34 cellular contexts compared by ENCODE assay signal in the genomic region with DNA sequence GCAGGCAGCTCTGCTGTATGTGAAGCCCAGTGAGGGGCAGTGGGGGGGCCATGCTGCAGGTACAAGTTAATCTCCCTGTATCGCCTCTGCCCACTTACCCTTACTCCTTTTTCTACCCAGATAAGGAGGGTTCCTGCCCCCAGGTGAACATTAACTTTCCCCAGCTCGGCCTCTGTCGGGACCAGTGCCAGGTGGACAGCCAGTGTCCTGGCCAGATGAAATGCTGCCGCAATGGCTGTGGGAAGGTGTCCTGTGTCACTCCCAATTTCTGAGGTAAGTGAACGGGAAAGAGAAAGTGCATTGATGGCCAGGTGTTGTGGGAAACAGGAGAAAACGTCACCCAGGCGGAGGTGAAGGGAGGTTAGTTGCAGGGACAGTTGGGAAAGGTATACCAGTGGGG. TPM values are rescaled to one million over a fixed set of nuclear protein-coding genes. Genes with fewer than 3 reads are reported as not detected.
"Had no signal": no experiment of that assay in that cellular context is flagged by ENCODE, and none has a peak within 500 bp of the region (broad histone marks: within the 10 kb centered on the region; RNA-seq: fewer than 3 reads in every experiment).

No MANE protein-coding gene starts in this region.

- H3K36me3 ChIP-seq: adrenal gland, esophagus muscularis mucosa, gastrocnemius medialis had no signal

- H3K4me3 ChIP-seq: adrenal gland, body of pancreas, esophagus muscularis mucosa, gastrocnemius medialis had no signal

- H3K9me3 ChIP-seq: adrenal gland, body of pancreas, esophagus muscularis mucosa, gastrocnemius medialis had no signal

- DNase-seq: activated CD4-positive, alpha-beta memory T cell treated with anti-CD3 and anti-CD28 coated beads for 36 hours; activated CD4-positive, alpha-beta T cell treated with anti-CD3 and anti-CD28 coated beads for 36 hours; activated CD4-positive, alpha-beta T cell treated with anti-CD3 and anti-CD28 coated beads, Interleukin-2, amount 10 ng/mL, durations not matched to agents 24 days and 14 days; activated CD4-positive, CD25-positive, alpha-beta regulatory T cell; activated CD4-positive, CD25-positive, alpha-beta regulatory T cell treated with anti-CD3 and anti-CD28 coated beads, Interleukin-2, amount 50 U/mL, for 72 hours; activated CD8-positive, alpha-beta memory T cell treated with anti-CD3 and anti-CD28 coated beads, Interleukin-2, amount 10 ng/mL, durations not matched to agents 7 days and 5 days; activated CD8-positive, alpha-beta memory T cell treated with anti-CD3 and anti-CD28 coated beads, Interleukin-2, amount 50 U/mL, for 4 hours; activated CD8-positive, alpha-beta T cell treated with anti-CD3 and anti-CD28 coated beads, Interleukin-2, amount 10 ng/mL, durations not matched to agents 7 days and 5 days; activated effector memory CD4-positive, alpha-beta T cell treated with anti-CD3 and anti-CD28 coated beads, Interleukin-2, amount 50 U/mL, for 16 hours; activated naive CD4-positive, alpha-beta T cell treated with anti-CD3 and anti-CD28 coated beads for 36 hours; activated naive CD8-positive, alpha-beta T cell treated with anti-CD3 and anti-CD28 coated beads for 36 hours; activated naive CD8-positive, alpha-beta T cell treated with anti-CD3 and anti-CD28 coated beads, Interleukin-2, amount 50 U/mL, for 24 hours; activated T-cell treated with anti-CD3 and anti-CD28 coated beads, Interleukin-2, amount 50 U/mL, for 1 hour; activated T-cell treated with anti-CD3 and anti-CD28 coated beads, Interleukin-2, amount 50 U/mL, for 48 hours; adrenal gland; amygdala; aorta; caudate nucleus; cortex of kidney; dermis blood vessel endothelial cell; effector CD4-positive, alpha-beta T cell; effector memory CD8-positive, alpha-beta T cell; erythroblast; foreskin keratinocyte; gastrocnemius medialis; T-helper 1 cell; T-helper 17 cell; T1000 had no signal

- ATAC-seq: activated CD4-positive, alpha-beta T cell treated with anti-CD3 and anti-CD28 coated beads for 36 hours; activated CD8-positive, alpha-beta memory T cell treated with anti-CD3 and anti-CD28 coated beads, Interleukin-2, amount 10 ng/mL, durations not matched to agents 7 days and 5 days; activated CD8-positive, alpha-beta T cell treated with anti-CD3 and anti-CD28 coated beads, Interleukin-2, amount 10 ng/mL, durations not matched to agents 7 days and 5 days; activated naive CD8-positive, alpha-beta T cell treated with anti-CD3 and anti-CD28 coated beads, Interleukin-2, amount 50 U/mL, for 24 hours; body of pancreas; effector memory CD8-positive, alpha-beta T cell; foreskin keratinocyte; gastrocnemius medialis; T-helper 17 cell had no signal

- H3K27me3 ChIP-seq: body of pancreas had no signal

- H3K4me1 ChIP-seq: adrenal gland, esophagus muscularis mucosa, foreskin keratinocyte, gastrocnemius medialis had no signal

- H3K27ac ChIP-seq: adrenal gland, body of pancreas, esophagus muscularis mucosa, foreskin keratinocyte, gastrocnemius medialis had no signal

RNA-seq across cellular contexts. Expression of a gene that starts 10.3 kb away (rescaled TPM):
- total RNA-seq: activated CD4-positive, alpha-beta T cell treated with anti-CD3 and anti-CD28 coated beads, Interleukin-2, amount 10 ng/mL, durations not matched to agents 24 days and 14 days; activated CD8-positive, alpha-beta memory T cell treated with anti-CD3 and anti-CD28 coated beads for 36 hours; activated CD8-positive, alpha-beta memory T cell treated with anti-CD3 and anti-CD28 coated beads, Interleukin-2, amount 10 ng/mL, durations not matched to agents 7 days and 5 days; activated CD8-positive, alpha-beta T cell treated with anti-CD3 and anti-CD28 coated beads, Interleukin-2, amount 10 ng/mL, durations not matched to agents 7 days and 5 days; activated T-helper 1 cell treated with anti-CD3 and anti-CD28 coated beads, Interleukin-12 subunit alpha, Interleukin-12 subunit beta, Interleukin-2, Interleukin-4 antibody, amounts not matched to agents 30 ng/mL and 10 ng/mL and 1 ng/mL, durations not matched to agents 14 hours and 24 hours and 36 hours; activated T-helper 2 cell treated with anti-CD3 and anti-CD28 coated beads, Interferon-gamma antibody, Interleukin-2, Interleukin-4, amounts not matched to agents 10 μg/mL and 5 μg/mL and 100 μg/mL, durations not matched to agents 14 hours and 24 hours and 36 hours; chondrocyte; dermis blood vessel endothelial cell; gastrocnemius medialis had no signal

RNA-seq across cellular contexts. Expression of a gene that starts 35.6 kb away (rescaled TPM):
- total RNA-seq: activated CD4-positive, alpha-beta memory T cell treated with anti-CD3 and anti-CD28 coated beads for 36 hours; activated CD4-positive, alpha-beta T cell treated with anti-CD3 and anti-CD28 coated beads for 36 hours; activated CD4-positive, alpha-beta T cell treated with anti-CD3 and anti-CD28 coated beads, Interleukin-2, amount 10 ng/mL, durations not matched to agents 24 days and 14 days; activated CD8-positive, alpha-beta memory T cell treated with anti-CD3 and anti-CD28 coated beads for 36 hours; activated CD8-positive, alpha-beta memory T cell treated with anti-CD3 and anti-CD28 coated beads, Interleukin-2, amount 10 ng/mL, durations not matched to agents 7 days and 5 days; activated CD8-positive, alpha-beta T cell treated with anti-CD3 and anti-CD28 coated beads, Interleukin-2, amount 10 ng/mL, durations not matched to agents 7 days and 5 days; activated naive CD4-positive, alpha-beta T cell treated with anti-CD3 and anti-CD28 coated beads for 36 hours; activated naive CD8-positive, alpha-beta T cell treated with anti-CD3 and anti-CD28 coated beads for 36 hours; activated T-helper 1 cell treated with anti-CD3 and anti-CD28 coated beads, Interleukin-12 subunit alpha, Interleukin-12 subunit beta, Interleukin-2, Interleukin-4 antibody, amounts not matched to agents 30 ng/mL and 10 ng/mL and 1 ng/mL, durations not matched to agents 14 hours and 24 hours and 36 hours; activated T-helper 2 cell treated with anti-CD3 and anti-CD28 coated beads, Interferon-gamma antibody, Interleukin-2, Interleukin-4, amounts not matched to agents 10 μg/mL and 5 μg/mL and 100 μg/mL, durations not matched to agents 14 hours and 24 hours and 36 hours; adrenal gland; aorta; body of pancreas; chondrocyte; dermis blood vessel endothelial cell; esophagus muscularis mucosa; foreskin keratinocyte; gastrocnemius medialis; T-helper 17 cell had no signal
- polyA plus RNA-seq: adrenal gland, aorta, foreskin keratinocyte had no signal

RNA-seq across cellular contexts. Expression of a gene that starts 59.5 kb away (rescaled TPM):
- total RNA-seq: activated CD4-positive, alpha-beta memory T cell treated with anti-CD3 and anti-CD28 coated beads for 36 hours; activated CD4-positive, alpha-beta T cell treated with anti-CD3 and anti-CD28 coated beads for 36 hours; activated CD4-positive, alpha-beta T cell treated with anti-CD3 and anti-CD28 coated beads, Interleukin-2, amount 10 ng/mL, durations not matched to agents 24 days and 14 days; activated CD8-positive, alpha-beta memory T cell treated with anti-CD3 and anti-CD28 coated beads for 36 hours; activated CD8-positive, alpha-beta memory T cell treated with anti-CD3 and anti-CD28 coated beads, Interleukin-2, amount 10 ng/mL, durations not matched to agents 7 days and 5 days; activated CD8-positive, alpha-beta T cell treated with anti-CD3 and anti-CD28 coated beads, Interleukin-2, amount 10 ng/mL, durations not matched to agents 7 days and 5 days; activated naive CD4-positive, alpha-beta T cell treated with anti-CD3 and anti-CD28 coated beads for 36 hours; activated naive CD8-positive, alpha-beta T cell treated with anti-CD3 and anti-CD28 coated beads for 36 hours; activated T-helper 1 cell treated with anti-CD3 and anti-CD28 coated beads, Interleukin-12 subunit alpha, Interleukin-12 subunit beta, Interleukin-2, Interleukin-4 antibody, amounts not matched to agents 30 ng/mL and 10 ng/mL and 1 ng/mL, durations not matched to agents 14 hours and 24 hours and 36 hours; activated T-helper 2 cell treated with anti-CD3 and anti-CD28 coated beads, Interferon-gamma antibody, Interleukin-2, Interleukin-4, amounts not matched to agents 10 μg/mL and 5 μg/mL and 100 μg/mL, durations not matched to agents 14 hours and 24 hours and 36 hours; adrenal gland; aorta; body of pancreas; chondrocyte; dermis blood vessel endothelial cell; esophagus muscularis mucosa; foreskin keratinocyte; gastrocnemius medialis; T-helper 17 cell had no signal
- polyA plus RNA-seq: adrenal gland, aorta, foreskin keratinocyte had no signal
